In the genomic region with DNA sequence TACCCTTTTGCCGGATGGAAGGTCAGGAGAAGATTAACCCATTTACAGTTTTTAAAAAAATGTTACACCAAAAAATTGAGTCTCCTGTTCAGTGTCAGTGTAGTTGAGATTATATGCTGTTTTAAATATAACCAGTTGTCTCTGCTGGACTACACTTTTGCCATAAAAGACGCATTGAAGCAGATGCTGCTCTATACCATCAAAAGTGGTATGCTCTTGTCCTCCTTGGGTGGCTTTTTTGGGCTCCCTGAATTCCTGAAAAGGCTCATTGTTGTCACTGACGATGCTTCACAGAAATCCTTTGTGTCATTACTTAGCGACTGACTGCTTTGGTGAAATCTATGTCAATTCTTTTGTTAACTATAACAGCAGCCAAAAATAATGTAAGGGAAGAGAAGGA, we compare ENCODE assay signal across 15 cellular contexts.
DNase-seq lines count a peak whose midpoint lies in the region; ATAC-seq lines count a peak whose summit lies in the region.
"Had no signal": no experiment of that assay in that cellular context is flagged by ENCODE, and none has a peak within 500 bp of the region (broad histone marks: within the 10 kb centered on the region; RNA-seq: fewer than 3 reads in every experiment).

No MANE protein-coding gene starts in this region.

- ATAC-seq in activated naive CD8-positive, alpha-beta T cell treated with anti-CD3 and anti-CD28 coated beads, Interleukin-2, amount 50 U/mL, for 24 hours: no peak
- ATAC-seq in GM21360 (IDR thresholded peaks at IDR 0.05; ENCODE audit: unreplicated experiment): no peak

- H3K9me3 Mint-ChIP-seq in activated naive CD8-positive, alpha-beta T cell treated with anti-CD3 and anti-CD28 coated beads, Interleukin-2, amount 50 U/mL, for 24 hours: no peaks in the 10 kb centered on the region
- H3K9me3 Mint-ChIP-seq: CD8-positive, alpha-beta memory T cell had no signal

- peaks cover 20% of the 10 kb centered on the region for H3K36me3 Mint-ChIP-seq in activated naive CD8-positive, alpha-beta T cell treated with anti-CD3 and anti-CD28 coated beads, Interleukin-2, amount 50 U/mL, for 24 hours (ENCODE audit: low read depth)

- H3K27me3 Mint-ChIP-seq in activated naive CD8-positive, alpha-beta T cell treated with anti-CD3 and anti-CD28 coated beads, Interleukin-2, amount 50 U/mL, for 24 hours: no peaks in the 10 kb centered on the region
- H3K27me3 Mint-ChIP-seq: CD8-positive, alpha-beta memory T cell had no signal

- DNase-seq in DMS53 (lab: John Stamatoyannopoulos, UW): peak; percentile 21
- DNase-seq in DMS53 treated with DMSO at 0.1 percent for 48 hours (lab: John Stamatoyannopoulos, UW; ENCODE audit: unreplicated experiment): no peak
- peak; percentile 45 for DNase-seq in SK-MEL-5 (ENCODE audit: low read depth, low spot score)
- DNase-seq in inferior parietal cortex (ENCODE audit: extremely low spot score): peak; percentile 33
- peak; percentile 59 for DNase-seq in retina
- DNase-seq in activated naive CD8-positive, alpha-beta T cell treated with anti-CD3 and anti-CD28 coated beads, Interleukin-2, amount 50 U/mL, for 24 hours: no peak
- no peak for DNase-seq in central memory CD4-positive, alpha-beta T cell
- DNase-seq: CD8-positive, alpha-beta memory T cell; NCI-H1105; NCI-H1694; NCI-H2081 treated with DMSO at 0.1 percent for 48 hours; NCI-H446 treated with DMSO at 0.1 percent for 48 hours; NCI-H69; SIG-M5 had no signal

- in situ Hi-C loops in SK-MEL-5 (cut with HindIII; ENCODE audit: low pct_unique_long_range_greater_than_20kb, low sequenced_read_pairs): no loop called here

- H3K27ac Mint-ChIP-seq in activated naive CD8-positive, alpha-beta T cell treated with anti-CD3 and anti-CD28 coated beads, Interleukin-2, amount 50 U/mL, for 24 hours: no peak overlapping the region
- H3K27ac Mint-ChIP-seq: CD8-positive, alpha-beta memory T cell had no signal

- H3K4me3 Mint-ChIP-seq in activated naive CD8-positive, alpha-beta T cell treated with anti-CD3 and anti-CD28 coated beads, Interleukin-2, amount 50 U/mL, for 24 hours: no peak overlapping the region
- H3K4me3 Mint-ChIP-seq: CD8-positive, alpha-beta memory T cell had no signal

- peaks cover 7% of the 10 kb centered on the region for H3K4me1 Mint-ChIP-seq in activated naive CD8-positive, alpha-beta T cell treated with anti-CD3 and anti-CD28 coated beads, Interleukin-2, amount 50 U/mL, for 24 hours
- H3K4me1 Mint-ChIP-seq: CD8-positive, alpha-beta memory T cell had no signal

Comparison
In these comparisons a context has a peak if more than half of its experiments do, and no peak if none do; other contexts are left out.
1. DNase-seq: peak in DMS53 (single experiment), SK-MEL-5 (single experiment), inferior parietal cortex (single experiment) and retina (single experiment); none in DMS53 treated with DMSO at 0.1 percent for 48 hours (single experiment), activated naive CD8-positive, alpha-beta T cell treated with anti-CD3 and anti-CD28 coated beads, Interleukin-2, amount 50 U/mL, for 24 hours (single experiment) and central memory CD4-positive, alpha-beta T cell (single experiment).